ENCODE assay signal across 30 cellular contexts in genomic region chr16:13798211-13798610, GRCh38.
"Had no signal": no experiment of that assay in that cellular context is flagged by ENCODE, and none has a peak within 500 bp of the region (broad histone marks: within the 10 kb centered on the region; RNA-seq: fewer than 3 reads in every experiment).

No MANE protein-coding gene starts in this region.

- H3K4me3 ChIP-seq: ascending aorta, cardiac muscle cell had no signal

- H3K9me3 ChIP-seq: ascending aorta had no signal

- H3K36me3 ChIP-seq: ascending aorta, cardiac muscle cell had no signal

- DNase-seq: activated CD4-positive, alpha-beta memory T cell treated with anti-CD3 and anti-CD28 coated beads, Interleukin-2, amount 10 ng/mL, durations not matched to agents 7 days and 5 days; activated CD4-positive, alpha-beta T cell treated with anti-CD3 and anti-CD28 coated beads for 1 hour; activated CD4-positive, alpha-beta T cell treated with anti-CD3 and anti-CD28 coated beads for 36 hours; activated CD4-positive, alpha-beta T cell treated with anti-CD3 and anti-CD28 coated beads for 48 hours; activated CD4-positive, alpha-beta T cell treated with anti-CD3 and anti-CD28 coated beads, Interleukin-2, amount 10 ng/mL, durations not matched to agents 7 days and 5 days; activated CD4-positive, alpha-beta T cell treated with anti-CD3 and anti-CD28 coated beads, Interleukin-2, amount 50 U/mL, for 48 hours; activated CD4-positive, CD25-positive, alpha-beta regulatory T cell; activated CD8-positive, alpha-beta memory T cell treated with anti-CD3 and anti-CD28 coated beads for 24 hours; activated CD8-positive, alpha-beta memory T cell treated with anti-CD3 and anti-CD28 coated beads, Interleukin-2, amount 10 ng/mL, durations not matched to agents 7 days and 5 days; activated CD8-positive, alpha-beta memory T cell treated with anti-CD3 and anti-CD28 coated beads, Interleukin-2, amount 50 U/mL, for 48 hours; activated CD8-positive, alpha-beta T cell treated with anti-CD3 and anti-CD28 coated beads, Interleukin-2, amount 10 ng/mL, durations not matched to agents 7 days and 5 days; activated effector memory CD4-positive, alpha-beta T cell treated with Interleukin-2 at 50 U/mL for 16 hours; activated gamma-delta T cell; activated naive CD4-positive, alpha-beta T cell treated with anti-CD3 and anti-CD28 coated beads, Interleukin-2, amount 10 ng/mL, durations not matched to agents 7 days and 5 days; activated naive CD4-positive, alpha-beta T cell treated with Interleukin-2 at 50 U/mL for 16 hours; activated naive CD8-positive, alpha-beta T cell treated with anti-CD3 and anti-CD28 coated beads, Interleukin-2, amount 10 ng/mL, durations not matched to agents 7 days and 5 days; activated naive CD8-positive, alpha-beta T cell treated with anti-CD3 and anti-CD28 coated beads, Interleukin-2, amount 50 U/mL, for 24 hours; activated T-cell treated with anti-CD3 and anti-CD28 coated beads, Interleukin-2, amount 50 U/mL, for 24 hours; activated T-cell treated with anti-CD3 and anti-CD28 coated beads, Interleukin-2, amount 50 U/mL, for 48 hours; amygdala; anterior cingulate cortex; caudate nucleus; cerebellar nuclear complex; T-helper 2 cell; T-helper 9 cell had no signal

- H3K27ac ChIP-seq: ascending aorta, cardiac muscle cell, VCaP had no signal

- ATAC-seq: activated CD4-positive, alpha-beta T cell treated with anti-CD3 and anti-CD28 coated beads for 36 hours; activated CD4-positive, CD25-positive, alpha-beta regulatory T cell treated with anti-CD3 and anti-CD28 coated beads, Interleukin-2, amount 50 U/mL, for 24 hours; activated CD8-positive, alpha-beta memory T cell treated with anti-CD3 and anti-CD28 coated beads, Interleukin-2, amount 10 ng/mL, durations not matched to agents 7 days and 5 days; activated CD8-positive, alpha-beta T cell treated with anti-CD3 and anti-CD28 coated beads, Interleukin-2, amount 10 ng/mL, durations not matched to agents 7 days and 5 days; activated naive CD8-positive, alpha-beta T cell treated with anti-CD3 and anti-CD28 coated beads, Interleukin-2, amount 50 U/mL, for 24 hours; WTC11 had no signal
